In the genomic region with DNA sequence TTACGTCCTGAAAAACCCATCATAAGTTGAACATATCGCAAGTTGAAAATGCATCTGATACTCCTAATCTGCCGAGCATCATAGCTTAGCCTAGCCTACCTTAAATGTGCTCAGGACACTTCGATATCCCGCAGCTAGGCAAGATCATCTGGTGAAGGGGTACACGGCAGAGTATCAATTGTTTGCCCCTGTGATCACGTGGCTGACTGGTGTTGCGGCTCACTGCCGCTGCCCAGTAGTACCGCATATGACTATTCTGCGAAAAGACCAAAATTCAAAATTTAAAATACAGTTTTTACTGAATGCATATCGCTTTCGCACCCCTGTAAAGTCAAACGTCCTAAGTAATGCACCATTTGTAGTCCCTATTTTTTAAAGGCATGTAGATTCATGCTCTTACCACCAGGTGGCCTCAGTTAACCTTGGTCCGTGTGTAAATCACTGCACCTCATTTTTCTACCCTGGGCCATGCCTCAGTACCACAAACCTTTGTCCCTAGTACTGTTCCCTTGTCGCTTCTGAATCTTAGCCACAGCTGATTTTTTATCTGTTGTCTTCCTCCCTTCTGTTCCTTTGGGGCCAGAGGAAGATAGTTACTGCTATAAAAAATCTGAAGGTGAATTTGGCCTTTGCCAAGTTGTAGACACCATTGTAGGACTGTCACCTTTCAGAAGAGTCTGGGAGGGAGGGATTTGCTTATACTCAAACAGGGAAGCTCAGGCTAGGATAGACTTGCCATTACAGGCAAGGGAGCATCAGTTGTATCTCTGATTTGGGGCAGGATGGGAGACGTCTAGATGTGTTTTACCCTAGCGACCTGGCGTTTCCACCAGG, we compare ENCODE assay signal across 8 cellular contexts. TPM values are rescaled to one million over a fixed set of nuclear protein-coding genes. Genes with fewer than 3 reads are reported as not detected.
DNase-seq lines count a peak whose midpoint lies in the region; ATAC-seq, FAIRE-seq and TF ChIP-seq lines count a peak whose summit lies in the region.

No MANE protein-coding gene starts in this region.

- H3K9me3 ChIP-seq in ascending aorta, result no peaks in the 10 kb centered on the region
- no peaks in the 10 kb centered on the region for H3K9me3 ChIP-seq in right cardiac atrium (ENCODE audit: control insufficient read depth, low read length)

- peak in 10 of 14 donors; percentile 3 to 77 (median 32) for DNase-seq in C1 segment of cervical spinal cord (lab: John Stamatoyannopoulos, UW)
- peak; percentile 22 for DNase-seq in GM12892 (ENCODE audit: insufficient read length)
- DNase-seq in NCI-H460 (ENCODE audit: extremely low read depth, low read depth), result peak; percentile 72
- DNase-seq in ascending aorta (ENCODE audit: low spot score in 2 of 2), result no peak
- DNase-seq in right cardiac atrium, result no peak
- peak; percentile 75 for DNase-seq in retina
- no peak for DNase-seq in GF-D8 (lab: John Stamatoyannopoulos, UW)
- no peak for DNase-seq in NCI-H526 treated with DMSO at 0.1 percent for 48 hours (lab: John Stamatoyannopoulos, UW)

- 40% methylated on average over 19 of the region's 19 CpGs for WGBS in right cardiac atrium

- peaks cover 0 to 17% of the 10 kb centered on the region in 2 donors for H3K36me3 ChIP-seq in ascending aorta

- H3K4me1 ChIP-seq in ascending aorta (peaks cover 0 to 5% of the 10 kb centered on the region in 2 donors), right cardiac atrium (ENCODE audit: control insufficient read depth, insufficient read depth, low read length) (no peaks in the 10 kb centered on the region)

- H3K27ac ChIP-seq in ascending aorta (peak overlapping the region in 1 of 2 donors; percentile 17), right cardiac atrium (ENCODE audit: low read length) (no peak overlapping the region)

- no peaks in the 10 kb centered on the region for H3K27me3 ChIP-seq in ascending aorta
- no peaks in the 10 kb centered on the region for H3K27me3 ChIP-seq in right cardiac atrium (ENCODE audit: control insufficient read depth, insufficient read depth)

- intact Hi-C loops in ascending aorta (cut with DNase I), result loop anchor here (1.0 to 10.0 kb wide), 3 partner anchors 48 to 133 kb away; no protein-coding TSS in a partner anchor
- intact Hi-C loops in right cardiac atrium (cut with DNase I), result loop anchor here (2.0 to 10.0 kb wide), 5 partner anchors 61 to 136 kb away; no protein-coding TSS in a partner anchor

- TF ChIP-seq POLR2A in GM12892 (IDR thresholded peaks at IDR 0.05; ENCODE audit: low read depth, low read length), result no peak

- H3K4me3 ChIP-seq in ascending aorta (peak overlapping the region in 1 of 2 donors; percentile 46), right cardiac atrium (ENCODE audit: low read length) (no peak overlapping the region)

- peak; percentile 82 to 89 (median 89) for TF ChIP-seq CTCF in ascending aorta (IDR thresholded peaks at IDR 0.05)

- ATAC-seq in right cardiac atrium, result peak; percentile 82 to 83

- peak; percentile 67 for FAIRE-seq in GM12892 (lab: Jason Lieb, UNC)

RNA-seq across cellular contexts. Expression of a gene that starts 34.4 kb away (rescaled TPM):
- 10.2 TPM for polyA plus RNA-seq in GM12892 (2012; ENCODE audit: missing spikeins)
- total RNA-seq in NCI-H460 (2014; rRNA removed; shearing (Covaris generic)), result 20.7 and 21.7 TPM in 2 replicates
- polyA plus RNA-seq in NCI-H460 (2014; cell fraction: nucleus; rRNA removed), result 11.5 and 16.6 TPM in 2 replicates
- 71.2 TPM for total RNA-seq in ascending aorta
- 10 to 100 TPM; 18.0 to 24.6 (median 19.6) TPM for total RNA-seq in right cardiac atrium
- polyA plus RNA-seq in right cardiac atrium, result 11.0 TPM

RNA-seq across cellular contexts. Expression of a gene that starts 41.8 kb away (rescaled TPM):
- 72.2 TPM for polyA plus RNA-seq in GM12892 (2012; ENCODE audit: missing spikeins)
- total RNA-seq in NCI-H460 (2014; rRNA removed; shearing (Covaris generic)), result 37.5 and 42.7 TPM in 2 replicates
- 26.4 and 33.6 TPM in 2 replicates for polyA plus RNA-seq in NCI-H460 (2014; cell fraction: nucleus; rRNA removed)
- total RNA-seq in ascending aorta (20.2 TPM), right cardiac atrium (10 to 100 TPM; 18.2 to 23.7 (median 20.9) TPM)
- 14.9 TPM for polyA plus RNA-seq in right cardiac atrium

Comparison
In these comparisons a context has a peak if more than half of its experiments do, and no peak if none do; other contexts are left out.
1. DNase-seq: peak in C1 segment of cervical spinal cord (10 of 14), GM12892 (single experiment), NCI-H460 (single experiment) and retina (single experiment); none in ascending aorta (0 of 2), right cardiac atrium (0 of 3), GF-D8 (single experiment) and NCI-H526 treated with DMSO at 0.1 percent for 48 hours (single experiment).